Comparison of ENCODE assay signal across 23 cellular contexts in genomic region chr5:107380654-107381053, GRCh38.
DNase-seq lines count a peak whose midpoint lies in the region; ATAC-seq and TF ChIP-seq lines count a peak whose summit lies in the region.
"Had no signal": no experiment of that assay in that cellular context is flagged by ENCODE, and none has a peak within 500 bp of the region (broad histone marks: within the 10 kb centered on the region; RNA-seq: fewer than 3 reads in every experiment).

No MANE protein-coding gene starts in this region.

- no peak overlapping the region for H2BK5ac ChIP-seq in mesenchymal stem cell (ENCODE audit: low read depth, low read length, poor library complexity, severe bottlenecking)

- H3K23ac ChIP-seq in mesenchymal stem cell (ENCODE audit: low read length in 2 of 2), result no peak overlapping the region

- no peaks in the 10 kb centered on the region for H3K9me3 ChIP-seq in mesenchymal stem cell (ENCODE audit: control insufficient read depth, low read length)
- H3K9me3 ChIP-seq: ascending aorta, right lobe of liver, suprapubic skin, upper lobe of right lung had no signal

- H3K4me3 ChIP-seq in mesenchymal stem cell (ENCODE audit: insufficient read depth in 1 of 2, low read depth in 1 of 2, low read length in 2 of 2), result no peak overlapping the region
- H3K4me3 ChIP-seq: ascending aorta; BLaER1 treated with 17β-estradiol and CSF1 and Interleukin-3, amounts not matched to agents 10 nM and 100 nM; GM23248; hepatocyte; right lobe of liver; suprapubic skin; upper lobe of right lung had no signal

- no peak overlapping the region for H2BK12ac ChIP-seq in mesenchymal stem cell (ENCODE audit: low read length in 2 of 2)

- CTCF ChIA-PET in RWPE1 (lab: Yijun Ruan, JAX), result no interaction called here

- H3K4ac ChIP-seq in mesenchymal stem cell (ENCODE audit: low read depth in 1 of 2, low read length in 2 of 2), result no peak overlapping the region

- H3K27ac ChIP-seq in RWPE1, result peak overlapping the region; percentile 82
- peak overlapping the region; percentile 42 for H3K27ac ChIP-seq in mesenchymal stem cell (ENCODE audit: low read length, poor library complexity, severe bottlenecking)
- H3K27ac ChIP-seq: ascending aorta; BLaER1 treated with 17β-estradiol and CSF1 and Interleukin-3, amounts not matched to agents 10 nM and 100 nM; GM23248; hepatocyte; right lobe of liver; suprapubic skin; upper lobe of right lung had no signal

- H3K27me3 ChIP-seq in mesenchymal stem cell (ENCODE audit: control insufficient read depth in 1 of 2, insufficient read depth in 1 of 2, low read length in 2 of 2), result no peaks in the 10 kb centered on the region
- H3K27me3 ChIP-seq: ascending aorta; BLaER1 treated with 17β-estradiol and CSF1 and Interleukin-3, amounts not matched to agents 10 nM and 100 nM; hepatocyte; right lobe of liver; suprapubic skin; upper lobe of right lung had no signal

- no peak overlapping the region for H3K4me2 ChIP-seq in mesenchymal stem cell (ENCODE audit: low read length, poor library complexity, severe bottlenecking)
- H3K4me2 ChIP-seq: BLaER1 treated with 17β-estradiol and CSF1 and Interleukin-3, amounts not matched to agents 10 nM and 100 nM; hepatocyte had no signal

- no peak for TF ChIP-seq CTCF in RWPE1 (conservative IDR thresholded peaks at IDR 0.05; ENCODE audit: low read depth)

- peaks cover 21% of the 10 kb centered on the region for H3K79me1 ChIP-seq in mesenchymal stem cell (replicated peaks; ENCODE audit: low read length, poor library complexity, severe bottlenecking)

- 95% methylated on average over 10 of the region's 10 CpGs for WGBS in mesenchymal stem cell

- H3K9ac ChIP-seq in mesenchymal stem cell (ENCODE audit: low read length), result no peak overlapping the region
- H3K9ac ChIP-seq: BLaER1 treated with 17β-estradiol and CSF1 and Interleukin-3, amounts not matched to agents 10 nM and 100 nM; GM23248 had no signal

- no peak overlapping the region for H2BK15ac ChIP-seq in mesenchymal stem cell (ENCODE audit: low read depth, poor library complexity, severe bottlenecking)

- no peak overlapping the region for H4K91ac ChIP-seq in mesenchymal stem cell (ENCODE audit: low read length)

- H3K14ac ChIP-seq in mesenchymal stem cell (ENCODE audit: low read length in 2 of 2), result no peak overlapping the region

- POLR2A ChIA-PET in RWPE1 (lab: Yijun Ruan, JAX; ENCODE audit: low non-redundant PET), result no interaction called here

- H3K4me1 ChIP-seq in mesenchymal stem cell (ENCODE audit: control insufficient read depth, insufficient read depth, low read depth, low read length), result peaks cover 13% of the 10 kb centered on the region
- H3K4me1 ChIP-seq: ascending aorta, right lobe of liver, upper lobe of right lung had no signal

- no peak overlapping the region for H2AFZ ChIP-seq in mesenchymal stem cell (ENCODE audit: low read depth, low read length)
- H2AFZ ChIP-seq: GM23248, hepatocyte had no signal

- no peak overlapping the region for H2BK120ac ChIP-seq in mesenchymal stem cell (ENCODE audit: low read depth, low read length)

- peaks cover 3 to 5% of the 10 kb centered on the region in 2 experiments for H3K36me3 ChIP-seq in mesenchymal stem cell (ENCODE audit: control insufficient read depth in 1 of 2, insufficient read depth in 2 of 2, low read depth in 1 of 2, low read length in 2 of 2)
- H3K36me3 ChIP-seq: ascending aorta; BLaER1 treated with 17β-estradiol and CSF1 and Interleukin-3, amounts not matched to agents 10 nM and 100 nM; right lobe of liver; upper lobe of right lung had no signal

- peak overlapping the region; percentile 5 for H2AK5ac ChIP-seq in mesenchymal stem cell (ENCODE audit: low read length, severe bottlenecking)

- no peak for ATAC-seq in GM18870 (IDR thresholded peaks at IDR 0.05; ENCODE audit: unreplicated experiment)
- no peak for ATAC-seq in HG03097 (IDR thresholded peaks at IDR 0.05; ENCODE audit: low FRiP score, unreplicated experiment)
- ATAC-seq: right lobe of liver had no signal

- H3K18ac ChIP-seq in mesenchymal stem cell (ENCODE audit: low read depth in 1 of 2, low read length in 2 of 2), result no peak overlapping the region

- DNase-seq in ELR (ENCODE audit: low read depth) (peak; percentile 13), NCI-H2171 (lab: John Stamatoyannopoulos, UW) (peak; percentile 45), RWPE1 (ENCODE audit: low spot score) (no peak), mesenchymal stem cell (no peak), LoVo (ENCODE audit: low spot score) (no peak)
- DNase-seq: activated CD4-positive, alpha-beta T cell treated with anti-CD3 and anti-CD28 coated beads for 48 hours; activated gamma-delta T cell; activated naive CD8-positive, alpha-beta T cell treated with anti-CD3 and anti-CD28 coated beads, Interleukin-2, amount 10 ng/mL, durations not matched to agents 7 days and 5 days; activated T-cell treated with anti-CD3 and anti-CD28 coated beads, Interleukin-2, amount 50 U/mL, for 24 hours; central memory CD4-positive, alpha-beta T cell; endodermal cell; NCI-H1105 treated with DMSO at 0.1 percent for 48 hours; NCI-H1930; right lobe of liver; stimulated activated naive CD4-positive, alpha-beta T cell; upper lobe of right lung had no signal

- no peak overlapping the region for H4K8ac ChIP-seq in mesenchymal stem cell (ENCODE audit: low read length)

Comparison
In these comparisons a context has a peak if more than half of its experiments do, and no peak if none do; other contexts are left out.
1. DNase-seq: peak in ELR (single experiment) and NCI-H2171 (single experiment); none in RWPE1 (single experiment), mesenchymal stem cell (single experiment) and LoVo (single experiment).